Comparison of ENCODE assay signal across 23 cellular contexts in genomic region chr15:71708741-71709140, GRCh38.
A peak's percentile ranks its signal among the peaks of the same experiment; 100 is the strongest.
DNase-seq lines count a peak whose midpoint lies in the region; ATAC-seq, FAIRE-seq and TF ChIP-seq lines count a peak whose summit lies in the region.
"Had no signal": no experiment of that assay in that cellular context is flagged by ENCODE, and none has a peak within 500 bp of the region (broad histone marks: within the 10 kb centered on the region; RNA-seq: fewer than 3 reads in every experiment).

No MANE protein-coding gene starts in this region.

- TF ChIP-seq CTCF in HEK293 (tag by site-specific recombination; IDR thresholded peaks at IDR 0.05) = no peak
- no peak for TF ChIP-seq CTCF in kidney (IDR thresholded peaks at IDR 0.05; ENCODE audit: borderline replicate concordance, extremely low read depth, insufficient read depth)
- TF ChIP-seq CTCF in stomach (IDR thresholded peaks at IDR 0.05) = no peak
- TF ChIP-seq CTCF in Peyer's patch (IDR thresholded peaks at IDR 0.05) = no peak

- H3K27me3 ChIP-seq in esophagus (ENCODE audit: control insufficient read depth in 1 of 2, insufficient read depth in 2 of 2, low read length in 2 of 2) (no peaks in the 10 kb centered on the region), stomach (no peaks in the 10 kb centered on the region), Peyer's patch (no peaks in the 10 kb centered on the region)

- DNase-seq in kidney (peak; percentile 74), stomach (no peak), DMS79 (lab: John Stamatoyannopoulos, UW) (no peak), Peyer's patch (no peak), HPDE6-E6E7 (ENCODE audit: extremely low spot score) (no peak)
- DNase-seq: activated CD4-positive, alpha-beta T cell treated with anti-CD3 and anti-CD28 coated beads for 36 hours; activated effector memory CD4-positive, alpha-beta T cell treated with anti-CD3 and anti-CD28 coated beads, Interleukin-2, amount 50 U/mL, for 16 hours; CD4-positive, CD25-positive, alpha-beta regulatory T cell; DMS53; erythroblast; glutamatergic neuron; KBM-7; NCI-H2081; NCI-H446 treated with DMSO at 0.1 percent for 48 hours; nephron progenitor cell; stimulated activated CD4-positive, alpha-beta T cell treated with anti-CD3 and anti-CD28 coated beads, Interleukin-4, amount 100 ng/mL, for 24 hours; SW 1271 had no signal

- WGBS in esophagus, 2 donors = 55 to 66% methylated on average over 11 of the region's 11 CpGs
- WGBS in stomach, 5 donors = 64 to 74% (median 67%) methylated on average over 11 of the region's 11 CpGs

- H3K9ac ChIP-seq in kidney (ENCODE audit: low read length in 2 of 2) = no peak overlapping the region

- intact Hi-C loops in kidney (cut with DNase I) = no loop called here
- intact Hi-C loops in stomach (cut with DNase I; ENCODE audit: low total_unique reads) = no loop called here

- no peak for TF ChIP-seq EP300 in stomach (IDR thresholded peaks at IDR 0.05)

- ATAC-seq in GM18858 (IDR thresholded peaks at IDR 0.05; ENCODE audit: unreplicated experiment) = no peak
- ATAC-seq: activated CD4-positive, alpha-beta T cell treated with anti-CD3 and anti-CD28 coated beads for 36 hours had no signal

- H3K27ac ChIP-seq in HEK293 (ENCODE audit: extremely low read depth, low read depth, low read length) (no peak overlapping the region; the same call in 1 of the 2 replicates), esophagus (ENCODE audit: low read depth in 2 of 2, low read length in 1 of 2) (peak overlapping the region; percentile 31 to 52), kidney (ENCODE audit: low read depth in 2 of 2, low read length in 2 of 2) (no peak overlapping the region), stomach (peak overlapping the region; percentile 56 to 78 (median 63)), Peyer's patch (peak overlapping the region in 2 of 4 donors; percentile 31 to 55)

- CTCF ChIA-PET in HEK293 (lab: Yijun Ruan, JAX) = interaction anchor here (1.6 to 1.7 kb wide), 2 partner anchors 35 to 133 kb away, joined by 7 to 8 read pairs; no protein-coding TSS in a partner anchor

- no peaks in the 10 kb centered on the region for H3K9me3 ChIP-seq in HEK293 (ENCODE audit: control insufficient read depth, insufficient read depth, low read depth, low read length)
- no peaks in the 10 kb centered on the region for H3K9me3 ChIP-seq in esophagus (ENCODE audit: control insufficient read depth in 2 of 2, insufficient read depth in 1 of 2, low read depth in 1 of 2, low read length in 1 of 2)
- H3K9me3 ChIP-seq in kidney (ENCODE audit: control insufficient read depth in 1 of 2, low read length in 2 of 2) = no peaks in the 10 kb centered on the region
- no peaks in the 10 kb centered on the region for H3K9me3 ChIP-seq in stomach
- H3K9me3 ChIP-seq in Peyer's patch = no peaks in the 10 kb centered on the region
- H3K9me3 ChIP-seq: HAP-1 had no signal

- POLR2A ChIA-PET in HEK293 (lab: Yijun Ruan, JAX) = no interaction called here

- no peak for TF ChIP-seq POLR2A in stomach (IDR thresholded peaks at IDR 0.05)
- no peak for TF ChIP-seq POLR2A in Peyer's patch (IDR thresholded peaks at IDR 0.05)

- peaks cover 23% of the 10 kb centered on the region for H3K4me1 ChIP-seq in HEK293 (ENCODE audit: control insufficient read depth, insufficient read depth, low read length)
- H3K4me1 ChIP-seq in esophagus (ENCODE audit: control insufficient read depth in 2 of 2, insufficient read depth in 2 of 2, low read length in 1 of 2) = peaks cover 3 to 11% of the 10 kb centered on the region in 2 donors
- H3K4me1 ChIP-seq in kidney (ENCODE audit: control insufficient read depth in 1 of 2, insufficient read depth in 1 of 2, low read depth in 1 of 2, low read length in 2 of 2) = peaks cover 6 to 10% of the 10 kb centered on the region in 2 donors
- peaks cover 37 to 64% (median 56%) of the 10 kb centered on the region in 4 donors for H3K4me1 ChIP-seq in stomach
- peaks cover 0 to 11% (median 0%) of the 10 kb centered on the region in 4 donors for H3K4me1 ChIP-seq in Peyer's patch

- H3K36me3 ChIP-seq in HEK293 (ENCODE audit: control insufficient read depth in 2 of 2, insufficient read depth in 1 of 2, low read length in 2 of 2) = no peaks in the 10 kb centered on the region
- H3K36me3 ChIP-seq in esophagus (ENCODE audit: control insufficient read depth in 2 of 2, insufficient read depth in 2 of 2, low read length in 1 of 2) = peaks cover 2 to 6% of the 10 kb centered on the region in 2 donors
- no peaks in the 10 kb centered on the region for H3K36me3 ChIP-seq in kidney (ENCODE audit: control insufficient read depth in 1 of 2, insufficient read depth in 2 of 2, low read length in 2 of 2)
- H3K36me3 ChIP-seq in stomach = no peaks in the 10 kb centered on the region
- H3K36me3 ChIP-seq in Peyer's patch = no peaks in the 10 kb centered on the region
- H3K36me3 ChIP-seq: HAP-1 had no signal

- H3K4me3 ChIP-seq in HEK293 (ENCODE audit: low read depth, low read length) = no peak overlapping the region
- H3K4me3 ChIP-seq in esophagus (ENCODE audit: low read depth in 1 of 2, low read length in 2 of 2) = peak overlapping the region in 1 of 2 donors; percentile 13
- no peak overlapping the region for H3K4me3 ChIP-seq in kidney (ENCODE audit: low read length in 2 of 2)
- H3K4me3 ChIP-seq in stomach = no peak overlapping the region
- no peak overlapping the region for H3K4me3 ChIP-seq in Peyer's patch
- H3K4me3 ChIP-seq: HAP-1 had no signal

- no peak for FAIRE-seq in kidney (lab: Jason Lieb, UNC)
- FAIRE-seq: RCC 7860, TTC549 had no signal

TF ChIP-seq in HEK293, 187 proteins besides CTCF, POLR2A, EP300 and RAD21:
- TF ChIP-seq ZNF510 (tag by site-specific recombination; IDR thresholded peaks at IDR 0.05; ENCODE audit: insufficient replicate concordance) (no peak), ZNF223 (tag by site-specific recombination; IDR thresholded peaks at IDR 0.05) (0 out of 2 replicates have a peak, but pooled peaks have one; percentile 30), OSR2 (tag by site-specific recombination; IDR thresholded peaks at IDR 0.05) (peak; percentile 70), ZNF747 (tag by site-specific recombination; IDR thresholded peaks at IDR 0.05) (no peak), ZNF423 (tag by site-specific recombination; IDR thresholded peaks at IDR 0.05) (peak; percentile 65; the same call in 1 of the 2 replicates), ZNF658 (tag by site-specific recombination; IDR thresholded peaks at IDR 0.05) (no peak), ZNF335 (tag by site-specific recombination; conservative IDR thresholded peaks at IDR 0.05) (peak; percentile 29; the same call in 1 of the 2 replicates), BCL6B (tag by site-specific recombination; IDR thresholded peaks at IDR 0.05) (0 out of 2 replicates have a peak, but pooled peaks have one; percentile 6), ZXDB (tag by site-specific recombination; IDR thresholded peaks at IDR 0.05) (no peak), EGR2 (tag by site-specific recombination; IDR thresholded peaks at IDR 0.05; ENCODE audit: low read depth) (peak; percentile 94), ZNF843 (tag by site-specific recombination; IDR thresholded peaks at IDR 0.05) (0 out of 2 replicates have a peak, but pooled peaks have one; percentile 25), ZIC2 (tag by site-specific recombination; IDR thresholded peaks at IDR 0.05) (peak; percentile 95), ZSCAN23 (tag by site-specific recombination; IDR thresholded peaks at IDR 0.05) (no peak), ZNF501 (tag by site-specific recombination; IDR thresholded peaks at IDR 0.05) (no peak), ZNF600 (tag by site-specific recombination; IDR thresholded peaks at IDR 0.05) (peak; percentile 50), ZFHX2 (tag by site-specific recombination; conservative IDR thresholded peaks at IDR 0.05) (peak; percentile 98), BCL11B (tag by site-specific recombination; IDR thresholded peaks at IDR 0.05; ENCODE audit: low read depth) (no peak), ZNF157 (tag by site-specific recombination; IDR thresholded peaks at IDR 0.05) (no peak), GLIS2 (tag by site-specific recombination; IDR thresholded peaks at IDR 0.05) (peak; percentile 56; the same call in 1 of the 2 replicates), GLIS1 (tag by site-specific recombination; IDR thresholded peaks at IDR 0.05) (peak; percentile 97), ZNF677 (tag by site-specific recombination; IDR thresholded peaks at IDR 0.05) (no peak)

Comparison
In these comparisons a context has a peak if more than half of its experiments do, and no peak if none do; other contexts are left out.
1. H3K27ac ChIP-seq: peak in esophagus (2 of 2) and stomach (5 of 5); none in HEK293 (single experiment) and kidney (0 of 2).